ENCODE assay signal across 30 cellular contexts in genomic region chr16:49767414-49767813, GRCh38.
"Had no signal": no experiment of that assay in that cellular context is flagged by ENCODE, and none has a peak within 500 bp of the region (broad histone marks: within the 10 kb centered on the region; RNA-seq: fewer than 3 reads in every experiment).

No MANE protein-coding gene starts in this region.

- H3K4me1 Mint-ChIP-seq: activated CD4-positive, alpha-beta memory T cell treated with anti-CD3 and anti-CD28 coated beads, Interleukin-2, amount 10 ng/mL, durations not matched to agents 7 days and 5 days; activated CD4-positive, alpha-beta T cell treated with anti-CD3 and anti-CD28 coated beads for 36 hours; activated CD4-positive, alpha-beta T cell treated with anti-CD3 and anti-CD28 coated beads, Interleukin-2, amount 10 ng/mL, durations not matched to agents 24 days and 14 days; activated naive CD4-positive, alpha-beta T cell treated with anti-CD3 and anti-CD28 coated beads, Interleukin-2, amount 10 ng/mL, durations not matched to agents 7 days and 5 days had no signal

- H3K36me3 Mint-ChIP-seq: activated naive CD4-positive, alpha-beta T cell treated with anti-CD3 and anti-CD28 coated beads, Interleukin-2, amount 10 ng/mL, durations not matched to agents 7 days and 5 days; activated naive CD4-positive, alpha-beta T cell treated with anti-CD3 and anti-CD28 coated beads, Interleukin-2, amount 50 U/mL, for 72 hours had no signal

- H3K27me3 Mint-ChIP-seq: activated CD4-positive, alpha-beta memory T cell treated with anti-CD3 and anti-CD28 coated beads, Interleukin-2, amount 10 ng/mL, durations not matched to agents 7 days and 5 days; activated CD4-positive, alpha-beta T cell treated with anti-CD3 and anti-CD28 coated beads for 36 hours; activated CD4-positive, alpha-beta T cell treated with anti-CD3 and anti-CD28 coated beads, Interleukin-2, amount 10 ng/mL, durations not matched to agents 24 days and 14 days; activated naive CD4-positive, alpha-beta T cell treated with anti-CD3 and anti-CD28 coated beads, Interleukin-2, amount 10 ng/mL, durations not matched to agents 7 days and 5 days; activated T-cell treated with anti-CD3 and anti-CD28 coated beads, Interleukin-2, amount 50 U/mL, for 24 hours; dendritic cell treated with granulocyte-macrophage colony-stimulating factor and Interleukin-4, amounts not matched to agents 40 ng/mL and 50 ng/mL, for 4 days had no signal

- H3K9me3 Mint-ChIP-seq: activated CD4-positive, alpha-beta memory T cell treated with anti-CD3 and anti-CD28 coated beads, Interleukin-2, amount 10 ng/mL, durations not matched to agents 7 days and 5 days; activated CD4-positive, alpha-beta T cell treated with anti-CD3 and anti-CD28 coated beads, Interleukin-2, amount 10 ng/mL, durations not matched to agents 24 days and 14 days; activated naive CD4-positive, alpha-beta T cell treated with anti-CD3 and anti-CD28 coated beads, Interleukin-2, amount 10 ng/mL, durations not matched to agents 7 days and 5 days; activated naive CD4-positive, alpha-beta T cell treated with anti-CD3 and anti-CD28 coated beads, Interleukin-2, amount 50 U/mL, for 72 hours; activated T-cell treated with anti-CD3 and anti-CD28 coated beads, Interleukin-2, amount 50 U/mL, for 24 hours; activated T-cell treated with anti-CD3 and anti-CD28 coated beads, Interleukin-2, amount 50 U/mL, for 72 hours; dendritic cell treated with granulocyte-macrophage colony-stimulating factor and Interleukin-4, amounts not matched to agents 40 ng/mL and 50 ng/mL, for 4 days had no signal

- H3K27ac ChIP-seq: body of pancreas, cardiac muscle cell, colonic mucosa, dorsolateral prefrontal cortex, esophagus muscularis mucosa, foreskin keratinocyte, gastrocnemius medialis had no signal

- H3K27ac Mint-ChIP-seq: activated CD4-positive, alpha-beta memory T cell treated with anti-CD3 and anti-CD28 coated beads, Interleukin-2, amount 10 ng/mL, durations not matched to agents 7 days and 5 days; activated CD4-positive, alpha-beta T cell treated with anti-CD3 and anti-CD28 coated beads for 36 hours; activated CD4-positive, alpha-beta T cell treated with anti-CD3 and anti-CD28 coated beads, Interleukin-2, amount 10 ng/mL, durations not matched to agents 24 days and 14 days; activated naive CD4-positive, alpha-beta T cell treated with anti-CD3 and anti-CD28 coated beads, Interleukin-2, amount 10 ng/mL, durations not matched to agents 7 days and 5 days; activated naive CD4-positive, alpha-beta T cell treated with anti-CD3 and anti-CD28 coated beads, Interleukin-2, amount 50 U/mL, for 72 hours; activated T-cell treated with anti-CD3 and anti-CD28 coated beads, Interleukin-2, amount 50 U/mL, for 24 hours; activated T-cell treated with anti-CD3 and anti-CD28 coated beads, Interleukin-2, amount 50 U/mL, for 72 hours; dendritic cell treated with granulocyte-macrophage colony-stimulating factor and Interleukin-4, amounts not matched to agents 40 ng/mL and 50 ng/mL, for 4 days had no signal

- DNase-seq: activated CD4-positive, alpha-beta memory T cell treated with anti-CD3 and anti-CD28 coated beads, Interleukin-2, amount 10 ng/mL, durations not matched to agents 7 days and 5 days; activated CD4-positive, alpha-beta T cell treated with anti-CD3 and anti-CD28 coated beads for 36 hours; activated CD4-positive, alpha-beta T cell treated with anti-CD3 and anti-CD28 coated beads, Interleukin-2, amount 10 ng/mL, durations not matched to agents 24 days and 14 days; activated CD4-positive, CD25-positive, alpha-beta regulatory T cell; activated CD4-positive, CD25-positive, alpha-beta regulatory T cell treated with anti-CD3 and anti-CD28 coated beads, Interleukin-2, amount 50 U/mL, for 72 hours; activated CD8-positive, alpha-beta memory T cell treated with anti-CD3 and anti-CD28 coated beads, Interleukin-2, amount 50 U/mL, for 48 hours; activated gamma-delta T cell; activated naive CD4-positive, alpha-beta T cell; activated naive CD4-positive, alpha-beta T cell treated with anti-CD3 and anti-CD28 coated beads, Interleukin-2, amount 10 ng/mL, durations not matched to agents 7 days and 5 days; activated T-cell treated with anti-CD3 and anti-CD28 coated beads for 4 hours; activated T-cell treated with anti-CD3 and anti-CD28 coated beads, Interleukin-2, amount 50 U/mL, for 24 hours; activated T-cell treated with anti-CD3 and anti-CD28 coated beads, Interleukin-2, amount 50 U/mL, for 72 hours; amniotic stem cell; anterior cingulate cortex; body of pancreas; central memory CD4-positive, alpha-beta T cell; cerebellar nuclear complex; colonic mucosa; dorsolateral prefrontal cortex; effector memory CD4-positive, alpha-beta T cell; erythroblast; foreskin keratinocyte; gastrocnemius medialis; glutamatergic neuron; heart left ventricle; T-helper 2 cell had no signal

- H3K4me3 ChIP-seq: body of pancreas, cardiac muscle cell, colonic mucosa, dorsolateral prefrontal cortex, esophagus muscularis mucosa, gastrocnemius medialis, heart left ventricle had no signal

- H3K27me3 ChIP-seq: body of pancreas, cardiac muscle cell, colonic mucosa, dorsolateral prefrontal cortex, esophagus muscularis mucosa, foreskin keratinocyte, gastrocnemius medialis, heart left ventricle had no signal

- H3K36me3 ChIP-seq: cardiac muscle cell, colonic mucosa, esophagus muscularis mucosa, gastrocnemius medialis, heart left ventricle had no signal

- H3K9me3 ChIP-seq: body of pancreas, colonic mucosa, esophagus muscularis mucosa, gastrocnemius medialis, heart left ventricle had no signal

- H3K4me3 Mint-ChIP-seq: activated CD4-positive, alpha-beta memory T cell treated with anti-CD3 and anti-CD28 coated beads, Interleukin-2, amount 10 ng/mL, durations not matched to agents 7 days and 5 days; activated CD4-positive, alpha-beta T cell treated with anti-CD3 and anti-CD28 coated beads for 36 hours; activated CD4-positive, alpha-beta T cell treated with anti-CD3 and anti-CD28 coated beads, Interleukin-2, amount 10 ng/mL, durations not matched to agents 24 days and 14 days; activated naive CD4-positive, alpha-beta T cell treated with anti-CD3 and anti-CD28 coated beads, Interleukin-2, amount 10 ng/mL, durations not matched to agents 7 days and 5 days; activated T-cell treated with anti-CD3 and anti-CD28 coated beads, Interleukin-2, amount 50 U/mL, for 24 hours; activated T-cell treated with anti-CD3 and anti-CD28 coated beads, Interleukin-2, amount 50 U/mL, for 72 hours; dendritic cell treated with granulocyte-macrophage colony-stimulating factor and Interleukin-4, amounts not matched to agents 40 ng/mL and 50 ng/mL, for 4 days had no signal

- H3K4me1 ChIP-seq: body of pancreas, colonic mucosa, foreskin keratinocyte had no signal
